8 cellular contexts compared by ENCODE assay signal in the genomic region with DNA sequence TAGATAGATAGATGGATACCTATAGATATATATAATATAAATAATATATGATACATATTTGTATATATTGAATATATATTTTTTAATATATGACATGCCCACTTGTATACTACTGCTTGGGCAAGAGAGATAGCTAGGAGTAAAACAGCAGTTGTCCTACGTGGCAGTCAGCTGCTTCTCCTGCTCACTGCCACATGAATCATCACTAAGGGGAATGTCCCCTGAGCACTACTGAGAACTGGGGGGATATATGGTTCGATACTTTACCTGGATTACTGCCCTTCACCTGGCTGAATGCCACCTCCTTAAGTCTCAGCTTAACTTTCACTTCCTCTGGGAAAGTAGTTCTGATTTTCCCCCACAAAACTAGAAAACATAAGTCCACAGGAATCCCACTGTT. TPM values are rescaled to one million over a fixed set of nuclear protein-coding genes. Genes with fewer than 3 reads are reported as not detected.
"Had no signal": no experiment of that assay in that cellular context is flagged by ENCODE, and none has a peak within 500 bp of the region (broad histone marks: within the 10 kb centered on the region; RNA-seq: fewer than 3 reads in every experiment).

No MANE protein-coding gene starts in this region.

RNA-seq across cellular contexts. Expression of gene NUTM2F, which starts 13.3 kb away (rescaled TPM):
- total RNA-seq: LHCN-M2, MCF 10A, NCI-H460, PC-9, Right ventricle myocardium inferior, RPMI7951, SJCRH30, SK-MEL-5 had no signal
